ENCODE assay signal across 17 cellular contexts in the genomic region with DNA sequence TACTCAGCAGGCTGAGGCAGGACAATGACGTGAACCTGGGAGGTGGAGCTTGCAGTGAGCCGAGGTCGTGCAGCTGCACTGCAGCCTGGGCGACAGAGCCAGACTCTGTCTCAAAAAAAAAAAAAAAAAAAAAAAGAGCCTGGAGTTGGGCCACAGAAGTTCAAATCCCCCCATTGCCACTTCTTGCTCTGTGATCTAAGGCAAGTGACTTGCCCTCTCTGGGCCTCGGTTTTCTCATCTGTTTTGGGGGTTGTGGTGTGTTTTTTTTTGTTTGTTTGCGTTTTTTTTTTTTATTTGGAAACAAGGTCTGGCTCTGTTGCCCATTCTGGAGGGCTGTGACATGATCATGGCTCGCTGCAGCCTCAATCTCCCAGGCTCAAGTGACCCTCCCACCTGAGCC. TPM values are rescaled to one million over a fixed set of nuclear protein-coding genes. Genes with fewer than 3 reads are reported as not detected.
A peak's percentile ranks its signal among the peaks of the same experiment; 100 is the strongest.
DNase-seq lines count a peak whose midpoint lies in the region; ATAC-seq lines count a peak whose summit lies in the region.
"Had no signal": no experiment of that assay in that cellular context is flagged by ENCODE, and none has a peak within 500 bp of the region (broad histone marks: within the 10 kb centered on the region; RNA-seq: fewer than 3 reads in every experiment).

No MANE protein-coding gene starts in this region.

- peak overlapping the region; percentile 36 for H3K27ac Mint-ChIP-seq in activated T-cell treated with anti-CD3 and anti-CD28 coated beads, Interleukin-2, amount 50 U/mL, for 72 hours
- H3K27ac Mint-ChIP-seq in central memory CD8-positive, alpha-beta T cell (ENCODE audit: low read depth), result peak overlapping the region; percentile 97
- H3K27ac Mint-ChIP-seq in stimulated activated memory B cell treated with anti-CD40 and anti-IgM and Interleukin-4, amounts not matched to agents 10 μg/mL and 1 μg/mL and 100 μg/mL, for 72 hours, result peak overlapping the region; percentile 46

- no peak for DNase-seq in activated T-cell treated with anti-CD3 and anti-CD28 coated beads, Interleukin-2, amount 50 U/mL, for 72 hours
- DNase-seq in activated T-cell treated with anti-CD3 and anti-CD28 coated beads for 4 hours (no peak), NCI-H69 (lab: John Stamatoyannopoulos, UW) (peak; percentile 36), DMS114 treated with DMSO at 0.1 percent for 48 hours (lab: John Stamatoyannopoulos, UW; ENCODE audit: unreplicated experiment) (no peak), NCI-H774 (lab: John Stamatoyannopoulos, UW) (no peak)
- no peak for DNase-seq in central memory CD8-positive, alpha-beta T cell (ENCODE audit: low spot score in 2 of 2)
- DNase-seq: BE2C, DMS79, MG63, NCI-H1048, NCI-H1417 treated with DMSO at 0.1 percent for 48 hours, NCI-H1930, NCI-H2171, NCI-H345, NCI-H524 had no signal

- H3K4me1 Mint-ChIP-seq in activated T-cell treated with anti-CD3 and anti-CD28 coated beads, Interleukin-2, amount 50 U/mL, for 72 hours (ENCODE audit: low read depth), result peaks cover 31% of the 10 kb centered on the region
- H3K4me1 Mint-ChIP-seq in central memory CD8-positive, alpha-beta T cell, result peaks cover 23% of the 10 kb centered on the region
- H3K4me1 Mint-ChIP-seq in stimulated activated memory B cell treated with anti-CD40 and anti-IgM and Interleukin-4, amounts not matched to agents 10 μg/mL and 1 μg/mL and 100 μg/mL, for 72 hours, result peaks cover 21% of the 10 kb centered on the region

- no peak for ATAC-seq in activated T-cell treated with anti-CD3 and anti-CD28 coated beads, Interleukin-2, amount 50 U/mL, for 72 hours (replicated peaks in 1 of 2)
- ATAC-seq in central memory CD8-positive, alpha-beta T cell (replicated peaks; ENCODE audit: extremely low read depth, poor library complexity, severe bottlenecking), result no peak
- ATAC-seq in stimulated activated memory B cell treated with anti-CD40 and anti-IgM and Interleukin-4, amounts not matched to agents 10 μg/mL and 1 μg/mL and 100 μg/mL, for 72 hours, result no peak
- ATAC-seq: Right ventricle myocardium inferior had no signal

- peaks cover 25 to 34% of the 10 kb centered on the region in 2 donors for H3K36me3 Mint-ChIP-seq in activated T-cell treated with anti-CD3 and anti-CD28 coated beads, Interleukin-2, amount 50 U/mL, for 72 hours (ENCODE audit: insufficient read depth in 2 of 2)
- peaks cover 92% of the 10 kb centered on the region for H3K36me3 Mint-ChIP-seq in central memory CD8-positive, alpha-beta T cell (ENCODE audit: insufficient read depth)
- peaks cover 80% of the 10 kb centered on the region for H3K36me3 Mint-ChIP-seq in stimulated activated memory B cell treated with anti-CD40 and anti-IgM and Interleukin-4, amounts not matched to agents 10 μg/mL and 1 μg/mL and 100 μg/mL, for 72 hours

- no peak overlapping the region for H3K4me3 Mint-ChIP-seq in activated T-cell treated with anti-CD3 and anti-CD28 coated beads, Interleukin-2, amount 50 U/mL, for 72 hours
- H3K4me3 Mint-ChIP-seq in central memory CD8-positive, alpha-beta T cell, result peak overlapping the region; percentile 70
- no peak overlapping the region for H3K4me3 Mint-ChIP-seq in stimulated activated memory B cell treated with anti-CD40 and anti-IgM and Interleukin-4, amounts not matched to agents 10 μg/mL and 1 μg/mL and 100 μg/mL, for 72 hours

- H3K9me3 Mint-ChIP-seq in activated T-cell treated with anti-CD3 and anti-CD28 coated beads, Interleukin-2, amount 50 U/mL, for 72 hours, result no peaks in the 10 kb centered on the region
- H3K9me3 Mint-ChIP-seq in central memory CD8-positive, alpha-beta T cell, result no peaks in the 10 kb centered on the region
- H3K9me3 Mint-ChIP-seq in stimulated activated memory B cell treated with anti-CD40 and anti-IgM and Interleukin-4, amounts not matched to agents 10 μg/mL and 1 μg/mL and 100 μg/mL, for 72 hours, result no peaks in the 10 kb centered on the region

- no peaks in the 10 kb centered on the region for H3K27me3 Mint-ChIP-seq in activated T-cell treated with anti-CD3 and anti-CD28 coated beads, Interleukin-2, amount 50 U/mL, for 72 hours (ENCODE audit: low read depth)
- no peaks in the 10 kb centered on the region for H3K27me3 Mint-ChIP-seq in central memory CD8-positive, alpha-beta T cell
- H3K27me3 Mint-ChIP-seq in stimulated activated memory B cell treated with anti-CD40 and anti-IgM and Interleukin-4, amounts not matched to agents 10 μg/mL and 1 μg/mL and 100 μg/mL, for 72 hours, result no peaks in the 10 kb centered on the region

RNA-seq across cellular contexts. Expression of a gene that starts 17.3 kb away (rescaled TPM):
- total RNA-seq in activated T-cell treated with anti-CD3 and anti-CD28 coated beads, Interleukin-2, amount 50 U/mL, for 72 hours, result 100 to 1,000 TPM; 316 to 369 TPM

RNA-seq across cellular contexts. Expression of a gene that starts 20.6 kb away (rescaled TPM):
- total RNA-seq in activated T-cell treated with anti-CD3 and anti-CD28 coated beads, Interleukin-2, amount 50 U/mL, for 72 hours, result 100 to 1,000 TPM; 225 to 236 TPM

RNA-seq across cellular contexts. Expression of a gene that starts 34.5 kb away (rescaled TPM):
- total RNA-seq in activated T-cell treated with anti-CD3 and anti-CD28 coated beads, Interleukin-2, amount 50 U/mL, for 72 hours, result 100 to 1,000 TPM; 239 to 278 TPM

Comparison
In these comparisons a context has a peak if more than half of its experiments do, and no peak if none do; other contexts are left out.
1. H3K27ac Mint-ChIP-seq: peak in every context shown above with its lines; median percentile 97 in central memory CD8-positive, alpha-beta T cell; 46 in stimulated activated memory B cell treated with anti-CD40 and anti-IgM and Interleukin-4, amounts not matched to agents 10 μg/mL and 1 μg/mL and 100 μg/mL, for 72 hours; 36 in activated T-cell treated with anti-CD3 and anti-CD28 coated beads, Interleukin-2, amount 50 U/mL, for 72 hours.